ENCODE assay signal across 8 cellular contexts in genomic region chr2:105336786-105337121, GRCh38. TPM values are rescaled to one million over a fixed set of nuclear protein-coding genes. Genes with fewer than 3 reads are reported as not detected.
A peak's percentile ranks its signal among the peaks of the same experiment; 100 is the strongest.
DNase-seq lines count a peak whose midpoint lies in the region; ATAC-seq and TF ChIP-seq lines count a peak whose summit lies in the region.

No MANE protein-coding gene starts in this region.

- ATAC-seq in HCT116 (no peak), esophagus mucosa (no peak), GM21717 (IDR thresholded peaks at IDR 0.05; ENCODE audit: unreplicated experiment) (no peak)
- no peak for ATAC-seq in activated CD8-positive, alpha-beta T cell treated with anti-CD3 and anti-CD28 coated beads, Interleukin-2, amount 10 ng/mL, durations not matched to agents 7 days and 5 days

- H3K36me3 ChIP-seq in HCT116 (ENCODE audit: control insufficient read depth in 1 of 2, insufficient read depth in 2 of 2, low read length in 2 of 2), result peaks cover 15 to 19% of the 10 kb centered on the region in 2 experiments; a peak in 3 of 4 replicates
- peaks cover 4% of the 10 kb centered on the region for H3K36me3 ChIP-seq in smooth muscle cell (ENCODE audit: low read depth)

- H3F3A ChIP-seq in smooth muscle cell (ENCODE audit: low read depth), result no peaks in the 10 kb centered on the region

- H2AFZ ChIP-seq in HCT116 (ENCODE audit: low read depth, low read length, poor library complexity, severe bottlenecking) (no peak overlapping the region), smooth muscle cell (ENCODE audit: low read depth) (peak overlapping the region; percentile 98)

- CTCF ChIA-PET in HCT116 (lab: Charles Lee), result no interaction called here
- CTCF ChIA-PET in activated CD8-positive, alpha-beta T cell treated with anti-CD3 and anti-CD28 coated beads, Interleukin-2, amount 10 ng/mL, durations not matched to agents 7 days and 5 days (lab: Charles Lee), result interaction anchor here (1.1 to 2.0 kb wide), 4 partner anchors 8 to 49 kb away, joined by 3 to 9 read pairs (median 5); no protein-coding TSS in a partner anchor

- H3K27ac ChIP-seq in HCT116 (ENCODE audit: low read depth, low read length), result peak overlapping the region; percentile 91
- H3K27ac ChIP-seq in smooth muscle cell (ENCODE audit: low read depth), result peak overlapping the region; percentile 99

- H4K20me1 ChIP-seq in HCT116 (ENCODE audit: insufficient read depth) (no peaks in the 10 kb centered on the region), smooth muscle cell (ENCODE audit: low read depth) (no peaks in the 10 kb centered on the region)

- TF ChIP-seq CTCF in HCT116 (IDR thresholded peaks at IDR 0.05 in 2 of 3, conservative IDR thresholded peaks at IDR 0.05 in 1 of 3; ENCODE audit: borderline replicate concordance in 1 of 3, insufficient read depth in 1 of 3, low read depth in 2 of 3, low read length in 2 of 3), result no peak
- TF ChIP-seq CTCF in smooth muscle cell (IDR thresholded peaks at IDR 0.05; ENCODE audit: borderline replicate concordance, insufficient read depth, poor library complexity, severe bottlenecking), result no peak

- peak overlapping the region; percentile 100 for H3K4me3 Mint-ChIP-seq in activated CD8-positive, alpha-beta T cell treated with anti-CD3 and anti-CD28 coated beads, Interleukin-2, amount 10 ng/mL, durations not matched to agents 7 days and 5 days

- H3K4me3 ChIP-seq in HCT116 (replicated peaks in 1 of 2; ENCODE audit: low read depth in 1 of 2, low read length in 2 of 2) (peak overlapping the region; percentile 89 to 93), iPS-11a (ENCODE audit: low read depth, low read length) (peak overlapping the region; percentile 97), smooth muscle cell (peak overlapping the region; percentile 74)

- POLR2A ChIA-PET in HCT116 (lab: Charles Lee), result no interaction called here
- POLR2A ChIA-PET in activated CD8-positive, alpha-beta T cell treated with anti-CD3 and anti-CD28 coated beads, Interleukin-2, amount 10 ng/mL, durations not matched to agents 7 days and 5 days (lab: Charles Lee), result interaction anchor here (1.5 kb wide), 1 partner anchor 8 kb away, joined by 9 read pairs; the partner anchor contains the start of gene TGFBRAP1

- H3K4me1 ChIP-seq in HCT116 (ENCODE audit: control insufficient read depth in 1 of 2, insufficient read depth in 2 of 2, low read length in 2 of 2), result peaks cover 7 to 17% of the 10 kb centered on the region in 2 experiments
- H3K4me1 ChIP-seq in smooth muscle cell (ENCODE audit: low read depth), result peaks cover 20% of the 10 kb centered on the region

- peak overlapping the region; percentile 100 for H3K27ac Mint-ChIP-seq in activated CD8-positive, alpha-beta T cell treated with anti-CD3 and anti-CD28 coated beads, Interleukin-2, amount 10 ng/mL, durations not matched to agents 7 days and 5 days

- H3K9me2 ChIP-seq in HCT116 (ENCODE audit: insufficient read depth), result no peaks in the 10 kb centered on the region

- no peaks in the 10 kb centered on the region for H3K9me3 Mint-ChIP-seq in activated CD8-positive, alpha-beta T cell treated with anti-CD3 and anti-CD28 coated beads, Interleukin-2, amount 10 ng/mL, durations not matched to agents 7 days and 5 days (ENCODE audit: insufficient read depth)

- intact Hi-C loops in HCT116 (cut with micrococcal nuclease), result loop anchor here (5.0 kb wide), 1 partner anchor 66 kb away; no protein-coding TSS in a partner anchor

- peak overlapping the region; percentile 85 for H3K4me2 ChIP-seq in HCT116 (ENCODE audit: low read length)
- H3K4me2 ChIP-seq in smooth muscle cell, result peak overlapping the region; percentile 94

- H3K27me3 Mint-ChIP-seq in activated CD8-positive, alpha-beta T cell treated with anti-CD3 and anti-CD28 coated beads, Interleukin-2, amount 10 ng/mL, durations not matched to agents 7 days and 5 days (ENCODE audit: low read depth), result no peaks in the 10 kb centered on the region

- H3K9me3 ChIP-seq in HCT116 (ENCODE audit: control insufficient read depth in 1 of 2, insufficient read depth in 1 of 2, low read depth in 1 of 2, low read length in 2 of 2) (no peaks in the 10 kb centered on the region), smooth muscle cell (replicated peaks; ENCODE audit: low read depth) (no peaks in the 10 kb centered on the region)

- no peak for TF ChIP-seq POLR2A in HCT116 (IDR thresholded peaks at IDR 0.05; ENCODE audit: borderline replicate concordance, extremely low read depth, insufficient read depth, insufficient read length)

- RAD21 ChIA-PET in HCT116 (lab: Charles Lee; ENCODE audit: low non-redundant PET in 1 of 2, low total read pairs in 2 of 2, uncharacterized antibody in 2 of 2, unreplicated experiment in 2 of 2), result no interaction called here

- TSS peak; percentile 89 for BruUV-seq in HCT116 (replicated peaks; lab: Mats Ljungman, UMichigan)

- 2% methylated on average over 7 of the region's 7 CpGs for WGBS in smooth muscle cell (ENCODE audit: low lambda C conversion rate)

- no peak for TF ChIP-seq RAD21 in HCT116 (IDR thresholded peaks at IDR 0.05; ENCODE audit: low read depth)

- H3K9ac ChIP-seq in HCT116 (ENCODE audit: low read length), result peak overlapping the region; percentile 92
- peak overlapping the region; percentile 99 for H3K9ac ChIP-seq in smooth muscle cell (ENCODE audit: low read depth)

- H3K36me3 Mint-ChIP-seq in activated CD8-positive, alpha-beta T cell treated with anti-CD3 and anti-CD28 coated beads, Interleukin-2, amount 10 ng/mL, durations not matched to agents 7 days and 5 days (ENCODE audit: low read depth), result peaks cover 19% of the 10 kb centered on the region

- peaks cover 40% of the 10 kb centered on the region for H3K4me1 Mint-ChIP-seq in activated CD8-positive, alpha-beta T cell treated with anti-CD3 and anti-CD28 coated beads, Interleukin-2, amount 10 ng/mL, durations not matched to agents 7 days and 5 days (ENCODE audit: low read depth)

- no peak for DNase-seq in HCT116 (ENCODE audit: low read depth, low spot score)
- no peak for DNase-seq in activated CD8-positive, alpha-beta T cell treated with anti-CD3 and anti-CD28 coated beads, Interleukin-2, amount 10 ng/mL, durations not matched to agents 7 days and 5 days
- DNase-seq in smooth muscle cell (lab: John Stamatoyannopoulos, UW; ENCODE audit: unreplicated experiment), result no peak
- no peak for DNase-seq in NCI-H2029 treated with DMSO at 0.1 percent for 48 hours (lab: John Stamatoyannopoulos, UW)
- no peak for DNase-seq in central memory CD4-positive, alpha-beta T cell

- no peaks in the 10 kb centered on the region for H3K27me3 ChIP-seq in HCT116 (ENCODE audit: insufficient read depth, low read length)
- H3K27me3 ChIP-seq in smooth muscle cell (ENCODE audit: low read depth), result no peaks in the 10 kb centered on the region

- H3K79me2 ChIP-seq in HCT116 (ENCODE audit: insufficient read depth, low read length), result peaks cover 61% of the 10 kb centered on the region
- H3K79me2 ChIP-seq in smooth muscle cell (ENCODE audit: low read depth), result peaks cover 43% of the 10 kb centered on the region

TF ChIP-seq in HCT116, 20 proteins besides CTCF, POLR2A, EP300 and RAD21:
- TF ChIP-seq, protein P1, sequence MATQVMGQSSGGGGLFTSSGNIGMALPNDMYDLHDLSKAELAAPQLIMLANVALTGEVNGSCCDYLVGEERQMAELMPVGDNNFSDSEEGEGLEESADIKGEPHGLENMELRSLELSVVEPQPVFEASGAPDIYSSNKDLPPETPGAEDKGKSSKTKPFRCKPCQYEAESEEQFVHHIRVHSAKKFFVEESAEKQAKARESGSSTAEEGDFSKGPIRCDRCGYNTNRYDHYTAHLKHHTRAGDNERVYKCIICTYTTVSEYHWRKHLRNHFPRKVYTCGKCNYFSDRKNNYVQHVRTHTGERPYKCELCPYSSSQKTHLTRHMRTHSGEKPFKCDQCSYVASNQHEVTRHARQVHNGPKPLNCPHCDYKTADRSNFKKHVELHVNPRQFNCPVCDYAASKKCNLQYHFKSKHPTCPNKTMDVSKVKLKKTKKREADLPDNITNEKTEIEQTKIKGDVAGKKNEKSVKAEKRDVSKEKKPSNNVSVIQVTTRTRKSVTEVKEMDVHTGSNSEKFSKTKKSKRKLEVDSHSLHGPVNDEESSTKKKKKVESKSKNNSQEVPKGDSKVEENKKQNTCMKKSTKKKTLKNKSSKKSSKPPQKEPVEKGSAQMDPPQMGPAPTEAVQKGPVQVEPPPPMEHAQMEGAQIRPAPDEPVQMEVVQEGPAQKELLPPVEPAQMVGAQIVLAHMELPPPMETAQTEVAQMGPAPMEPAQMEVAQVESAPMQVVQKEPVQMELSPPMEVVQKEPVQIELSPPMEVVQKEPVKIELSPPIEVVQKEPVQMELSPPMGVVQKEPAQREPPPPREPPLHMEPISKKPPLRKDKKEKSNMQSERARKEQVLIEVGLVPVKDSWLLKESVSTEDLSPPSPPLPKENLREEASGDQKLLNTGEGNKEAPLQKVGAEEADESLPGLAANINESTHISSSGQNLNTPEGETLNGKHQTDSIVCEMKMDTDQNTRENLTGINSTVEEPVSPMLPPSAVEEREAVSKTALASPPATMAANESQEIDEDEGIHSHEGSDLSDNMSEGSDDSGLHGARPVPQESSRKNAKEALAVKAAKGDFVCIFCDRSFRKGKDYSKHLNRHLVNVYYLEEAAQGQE (IDR thresholded peaks at IDR 0.05; ENCODE audit: low read depth), result no peak
- TF ChIP-seq ZNF274 (IDR thresholded peaks at IDR 0.05; ENCODE audit: low read depth, low read length) (no peak), TCF7L2 (IDR thresholded peaks at IDR 0.05; ENCODE audit: borderline replicate concordance, extremely low read depth, insufficient read depth, insufficient read length) (no peak), CBX3 (IDR thresholded peaks at IDR 0.05; ENCODE audit: low read depth) (no peak), ZFX (IDR thresholded peaks at IDR 0.05) (no peak), ELF1 (IDR thresholded peaks at IDR 0.05; ENCODE audit: borderline replicate concordance, low read depth) (no peak), YY1 (IDR thresholded peaks at IDR 0.05; ENCODE audit: extremely low read depth, insufficient replicate concordance, low read depth, low read length) (no peak)

RNA-seq across cellular contexts. Expression of gene C2orf49, which starts 0.6 kb away (rescaled TPM):
- 17.2 TPM for total RNA-seq in HCT116 (2021; ENCODE audit: unreplicated experiment)
- polyA plus RNA-seq in HCT116 (2012), result 7.0 and 9.9 TPM in 2 replicates
- total RNA-seq in activated CD8-positive, alpha-beta T cell treated with anti-CD3 and anti-CD28 coated beads, Interleukin-2, amount 10 ng/mL, durations not matched to agents 7 days and 5 days, result 10 to 100 TPM; 19.6 to 19.8 TPM
- total RNA-seq in smooth muscle cell, result 23.2 and 37.7 TPM in 2 replicates
- 17.9 and 18.8 TPM in 2 replicates for polyA plus RNA-seq in smooth muscle cell
- total RNA-seq in esophagus mucosa, result 9.4 TPM

RNA-seq across cellular contexts. Expression of gene TGFBRAP1, which starts 7.2 kb away (rescaled TPM):
- total RNA-seq in HCT116 (2021; ENCODE audit: unreplicated experiment) (18.3 TPM), smooth muscle cell (10.5 and 11.8 TPM in 2 replicates), esophagus mucosa (11.4 TPM)
- polyA plus RNA-seq in HCT116 (2012), result 9.7 and 11.1 TPM in 2 replicates
- total RNA-seq in activated CD8-positive, alpha-beta T cell treated with anti-CD3 and anti-CD28 coated beads, Interleukin-2, amount 10 ng/mL, durations not matched to agents 7 days and 5 days, result 10 to 100 TPM; 16.4 to 16.6 TPM
- polyA plus RNA-seq in smooth muscle cell, result 8.9 and 14.5 TPM in 2 replicates
